In the genomic region with DNA sequence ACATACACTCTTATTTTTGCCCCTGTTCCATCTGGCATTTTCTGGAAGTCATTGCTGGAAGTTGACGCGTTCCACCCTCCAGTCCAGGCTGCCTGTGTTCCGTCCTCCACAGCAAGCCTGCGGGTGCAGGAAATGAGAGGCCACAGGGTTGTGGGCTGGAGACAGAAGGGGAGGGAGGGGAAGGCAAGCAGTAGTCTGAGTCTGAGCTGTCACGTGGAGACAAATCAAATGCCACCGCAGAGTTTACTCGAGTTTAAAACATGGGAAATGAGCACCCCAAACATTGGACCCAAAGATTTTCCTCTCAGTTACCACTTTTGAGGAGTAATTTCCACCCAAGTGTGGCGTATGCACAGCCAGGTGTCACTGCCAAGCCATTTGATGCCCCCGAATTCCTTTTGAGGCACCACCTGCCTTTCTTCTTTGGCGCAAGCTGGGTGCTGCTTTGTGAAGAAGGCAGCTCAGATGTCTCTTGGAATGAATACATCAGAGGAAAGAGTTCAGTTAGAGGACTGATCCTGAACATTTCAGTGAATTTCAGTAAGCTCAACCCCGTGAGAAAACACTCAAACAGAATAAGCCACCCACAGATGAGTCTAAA, we compare ENCODE assay signal across 1 cellular context.
TF ChIP-seq lines count a peak whose summit lies in the region.

No MANE protein-coding gene starts in this region.

TF ChIP-seq in IMR-90, 13 proteins besides CTCF, POLR2A, EP300 and RAD21:
- no peak for TF ChIP-seq NFE2L2 (IDR thresholded peaks at IDR 0.05; ENCODE audit: low read depth, low read length)
- peak; percentile 69 for TF ChIP-seq USF2 (IDR thresholded peaks at IDR 0.05; ENCODE audit: low read depth, low read length)
- 0 out of 2 replicates have a peak, but pooled peaks have one; percentile 18 for TF ChIP-seq BHLHE40 (IDR thresholded peaks at IDR 0.05; ENCODE audit: low read depth, low read length)
- TF ChIP-seq, protein P1, sequence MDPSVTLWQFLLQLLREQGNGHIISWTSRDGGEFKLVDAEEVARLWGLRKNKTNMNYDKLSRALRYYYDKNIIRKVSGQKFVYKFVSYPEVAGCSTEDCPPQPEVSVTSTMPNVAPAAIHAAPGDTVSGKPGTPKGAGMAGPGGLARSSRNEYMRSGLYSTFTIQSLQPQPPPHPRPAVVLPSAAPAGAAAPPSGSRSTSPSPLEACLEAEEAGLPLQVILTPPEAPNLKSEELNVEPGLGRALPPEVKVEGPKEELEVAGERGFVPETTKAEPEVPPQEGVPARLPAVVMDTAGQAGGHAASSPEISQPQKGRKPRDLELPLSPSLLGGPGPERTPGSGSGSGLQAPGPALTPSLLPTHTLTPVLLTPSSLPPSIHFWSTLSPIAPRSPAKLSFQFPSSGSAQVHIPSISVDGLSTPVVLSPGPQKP (IDR thresholded peaks at IDR 0.05; ENCODE audit: borderline replicate concordance, low read depth, low read length) = no peak
- TF ChIP-seq MAZ (IDR thresholded peaks at IDR 0.05; ENCODE audit: borderline replicate concordance, low read depth, low read length) = no peak
